ENCODE assay signal across 11 cellular contexts in the genomic region with DNA sequence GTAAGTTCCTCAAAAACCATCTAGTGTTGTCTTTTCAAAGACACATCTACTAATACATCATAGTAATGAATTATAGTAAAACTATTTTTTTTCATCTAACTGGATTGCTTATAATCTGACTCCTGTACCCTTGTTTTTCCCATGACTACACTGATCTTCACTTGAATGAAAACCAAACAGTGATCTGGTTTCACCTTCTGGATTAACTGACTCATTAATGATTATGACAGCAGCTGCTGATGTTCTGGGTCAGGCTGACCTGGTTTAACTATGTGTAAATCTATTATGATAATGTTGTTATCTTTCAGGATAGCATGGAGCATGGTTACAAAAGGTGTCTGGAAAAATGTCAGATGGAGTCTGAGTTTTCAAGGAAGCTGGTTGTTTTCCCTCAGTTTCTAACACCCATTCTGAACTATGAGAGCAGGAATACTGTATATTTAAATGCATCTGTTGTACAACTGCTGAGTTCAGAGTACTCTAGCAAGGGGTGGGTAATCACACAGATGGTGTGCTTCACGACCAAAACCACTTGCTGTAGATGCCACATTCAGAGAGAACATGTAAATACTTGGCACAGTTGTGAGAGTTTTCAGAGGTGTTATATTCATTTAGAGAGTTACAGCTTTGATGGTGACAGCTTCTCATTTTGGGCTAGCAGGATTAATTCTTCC.
DNase-seq lines count a peak whose midpoint lies in the region; ATAC-seq, FAIRE-seq and TF ChIP-seq lines count a peak whose summit lies in the region.
"Had no signal": no experiment of that assay in that cellular context is flagged by ENCODE, and none has a peak within 500 bp of the region (broad histone marks: within the 10 kb centered on the region; RNA-seq: fewer than 3 reads in every experiment).

No MANE protein-coding gene starts in this region.

- no peaks in the 10 kb centered on the region for H3K27me3 ChIP-seq in mammary epithelial cell (ENCODE audit: insufficient read depth, low read length)
- H3K27me3 ChIP-seq in astrocyte (ENCODE audit: insufficient read depth, low read length) = no peaks in the 10 kb centered on the region
- no peaks in the 10 kb centered on the region for H3K27me3 ChIP-seq in upper lobe of right lung
- H3K27me3 ChIP-seq: ovary had no signal

- in situ Hi-C loops in mammary epithelial cell (cut with MboI; ENCODE audit: low sequenced_read_pairs in 2 of 2) = no loop called here

- no peaks in the 10 kb centered on the region for H3K4me1 Mint-ChIP-seq in MCF 10A (ENCODE audit: insufficient read depth, unreplicated experiment)
- peaks cover 3% of the 10 kb centered on the region for H3K4me1 Mint-ChIP-seq in astrocyte (ENCODE audit: low read depth, unreplicated experiment)
- H3K4me1 Mint-ChIP-seq: central memory CD8-positive, alpha-beta T cell had no signal

- BruUV-seq in mammary epithelial cell (replicated peaks; lab: Mats Ljungman, UMichigan) = no TSS peak
- no TSS peak for BruUV-seq in MCF 10A (replicated peaks; lab: Mats Ljungman, UMichigan)

- H3K9me3 Mint-ChIP-seq in MCF 10A (ENCODE audit: unreplicated experiment) = peaks cover 10% of the 10 kb centered on the region
- peaks cover 2% of the 10 kb centered on the region for H3K9me3 Mint-ChIP-seq in astrocyte (ENCODE audit: unreplicated experiment)

- H4K20me1 ChIP-seq in mammary epithelial cell (ENCODE audit: insufficient read depth, low read length) (no peaks in the 10 kb centered on the region), astrocyte (ENCODE audit: insufficient read depth, low read length) (no peaks in the 10 kb centered on the region)

- 38% methylated on average over 1 of the region's 1 CpG for WGBS in mammary epithelial cell (ENCODE audit: low coverage, missing lambda C conversion rate)

- ATAC-seq in HG03196 (IDR thresholded peaks at IDR 0.05; ENCODE audit: unreplicated experiment) (peak; percentile 55), upper lobe of right lung (peak; percentile 42)

- dilution Hi-C loops in mammary epithelial cell (cut with HindIII; ENCODE audit: low sequenced_read_pairs) = no loop called here

- no peaks in the 10 kb centered on the region for H3K4me1 ChIP-seq in mammary epithelial cell (ENCODE audit: insufficient read depth, low read length)
- peaks cover 13% of the 10 kb centered on the region for H3K4me1 ChIP-seq in astrocyte (ENCODE audit: insufficient read depth, low read length)
- no peaks in the 10 kb centered on the region for H3K4me1 ChIP-seq in upper lobe of right lung

- no peak overlapping the region for H2AFZ ChIP-seq in mammary epithelial cell (ENCODE audit: low read depth, low read length)
- H2AFZ ChIP-seq in astrocyte (ENCODE audit: low read depth, low read length) = no peak overlapping the region

- H3K4me3 ChIP-seq in mammary epithelial cell (replicated peaks in 1 of 3; ENCODE audit: insufficient read depth in 1 of 3, low read depth in 2 of 3, low read length in 3 of 3) (no peak overlapping the region), astrocyte (ENCODE audit: insufficient read depth, low read depth, low read length) (no peak overlapping the region), upper lobe of right lung (no peak overlapping the region)
- H3K4me3 ChIP-seq: ovary had no signal

- no peak overlapping the region for H3K4me2 ChIP-seq in mammary epithelial cell (ENCODE audit: insufficient read depth, low read depth, low read length)
- H3K4me2 ChIP-seq in astrocyte (ENCODE audit: low read length) = peak overlapping the region; percentile 56

- H3K9ac ChIP-seq in mammary epithelial cell (ENCODE audit: insufficient read depth, low read length) = no peak overlapping the region
- peak overlapping the region; percentile 39 for H3K9ac ChIP-seq in astrocyte (ENCODE audit: low read length)

- no peaks in the 10 kb centered on the region for H3K36me3 Mint-ChIP-seq in MCF 10A (ENCODE audit: insufficient read depth, unreplicated experiment)
- H3K36me3 Mint-ChIP-seq in astrocyte (ENCODE audit: low read depth, unreplicated experiment) = no peaks in the 10 kb centered on the region

- POLR2A ChIA-PET in MCF 10A (lab: Yijun Ruan, JAX) (interaction anchor here (0.9 kb wide), 1 partner anchor 188 kb away, joined by 3 read pairs; no protein-coding TSS in a partner anchor), HEK293T (lab: Yijun Ruan, JAX) (no interaction called here)

- H3K27ac Mint-ChIP-seq in MCF 10A (ENCODE audit: low read depth, unreplicated experiment) = no peak overlapping the region
- no peak overlapping the region for H3K27ac Mint-ChIP-seq in astrocyte (ENCODE audit: unreplicated experiment)

- intact Hi-C loops in mammary epithelial cell (cut with micrococcal nuclease) = no loop called here
- intact Hi-C loops in MCF 10A (cut with micrococcal nuclease) = no loop called here
- intact Hi-C loops in upper lobe of right lung (cut with DNase I) = no loop called here

- CTCF ChIA-PET in mammary epithelial cell (lab: Charles Lee; ENCODE audit: low non-redundant PET) (no interaction called here), MCF 10A (lab: Yijun Ruan, JAX) (interaction anchor here (0.6 kb wide), 1 partner anchor 281 kb away, joined by 4 read pairs; no protein-coding TSS in a partner anchor), HEK293T (lab: Yijun Ruan, JAX) (no interaction called here)

- no peak overlapping the region for H3K27ac ChIP-seq in mammary epithelial cell (ENCODE audit: insufficient read depth, low read depth, low read length)
- peak overlapping the region; percentile 70 for H3K27ac ChIP-seq in astrocyte (ENCODE audit: low read depth, low read length)
- H3K27ac ChIP-seq in upper lobe of right lung = no peak overlapping the region
- H3K27ac ChIP-seq: ovary had no signal

- H3K27me3 Mint-ChIP-seq in MCF 10A (ENCODE audit: insufficient read depth, unreplicated experiment) (no peaks in the 10 kb centered on the region), astrocyte (ENCODE audit: low read depth, unreplicated experiment) (no peaks in the 10 kb centered on the region)
- H3K27me3 Mint-ChIP-seq: central memory CD8-positive, alpha-beta T cell had no signal

- no peaks in the 10 kb centered on the region for H3K79me2 ChIP-seq in mammary epithelial cell (ENCODE audit: insufficient read depth, low read length)
- no peaks in the 10 kb centered on the region for H3K79me2 ChIP-seq in astrocyte (ENCODE audit: insufficient read depth, low read length)

- H3K36me3 ChIP-seq in mammary epithelial cell (ENCODE audit: insufficient read depth, low read length) = no peaks in the 10 kb centered on the region
- no peaks in the 10 kb centered on the region for H3K36me3 ChIP-seq in astrocyte (ENCODE audit: insufficient read depth, low read length)
- H3K36me3 ChIP-seq in upper lobe of right lung = no peaks in the 10 kb centered on the region
- H3K36me3 ChIP-seq: ovary had no signal

- H3K4me3 Mint-ChIP-seq in MCF 10A (ENCODE audit: unreplicated experiment) (no peak overlapping the region), astrocyte (ENCODE audit: unreplicated experiment) (no peak overlapping the region)
- H3K4me3 Mint-ChIP-seq: central memory CD8-positive, alpha-beta T cell had no signal

- DNase-seq in mammary epithelial cell = peak; percentile 56
- no peak for DNase-seq in MCF 10A (ENCODE audit: unreplicated experiment)
- DNase-seq in astrocyte (ENCODE audit: low read depth) = peak; percentile 26
- DNase-seq in upper lobe of right lung = no peak
- DNase-seq in HEK293T (ENCODE audit: extremely low spot score) = no peak
- no peak for DNase-seq in mucosa of gallbladder (ENCODE audit: low spot score)
- DNase-seq in AG08395 (ENCODE audit: low spot score) = no peak
- DNase-seq: ovary had no signal

- no peak for FAIRE-seq in astrocyte (lab: Jason Lieb, UNC)
- FAIRE-seq: HTR-8/SVneo had no signal

- TF ChIP-seq CTCF in mammary epithelial cell (conservative IDR thresholded peaks at IDR 0.05 in 1 of 2, IDR thresholded peaks at IDR 0.05 in 1 of 2; ENCODE audit: extremely low read depth in 1 of 2, insufficient read depth in 1 of 2, low read depth in 1 of 2, low read length in 2 of 2) (no peak), MCF 10A (IDR thresholded peaks at IDR 0.05; ENCODE audit: unreplicated experiment) (no peak), astrocyte (IDR thresholded peaks at IDR 0.05; ENCODE audit: insufficient read depth, low read depth, low read length) (no peak), upper lobe of right lung (IDR thresholded peaks at IDR 0.05) (no peak)

- H3K9me3 ChIP-seq in mammary epithelial cell (replicated peaks; ENCODE audit: insufficient read depth, low read length) = no peaks in the 10 kb centered on the region
- peaks cover 5% of the 10 kb centered on the region for H3K9me3 ChIP-seq in astrocyte (ENCODE audit: insufficient read depth, low read depth, low read length)
- no peaks in the 10 kb centered on the region for H3K9me3 ChIP-seq in upper lobe of right lung
- H3K9me3 ChIP-seq: ovary had no signal

TF ChIP-seq in HEK293T, 16 proteins besides CTCF, POLR2A, EP300 and RAD21:
- TF ChIP-seq FOXK2 (IDR thresholded peaks at IDR 0.05) = no peak
- no peak for TF ChIP-seq L3MBTL2 (conservative IDR thresholded peaks at IDR 0.05)
- TF ChIP-seq HDGF (IDR thresholded peaks at IDR 0.05; ENCODE audit: borderline replicate concordance) = no peak
- TF ChIP-seq ARNT (IDR thresholded peaks at IDR 0.05) = no peak
- no peak for TF ChIP-seq ELF4 (IDR thresholded peaks at IDR 0.05)
- no peak for TF ChIP-seq SP1 (IDR thresholded peaks at IDR 0.05)
- TF ChIP-seq, protein P1, sequence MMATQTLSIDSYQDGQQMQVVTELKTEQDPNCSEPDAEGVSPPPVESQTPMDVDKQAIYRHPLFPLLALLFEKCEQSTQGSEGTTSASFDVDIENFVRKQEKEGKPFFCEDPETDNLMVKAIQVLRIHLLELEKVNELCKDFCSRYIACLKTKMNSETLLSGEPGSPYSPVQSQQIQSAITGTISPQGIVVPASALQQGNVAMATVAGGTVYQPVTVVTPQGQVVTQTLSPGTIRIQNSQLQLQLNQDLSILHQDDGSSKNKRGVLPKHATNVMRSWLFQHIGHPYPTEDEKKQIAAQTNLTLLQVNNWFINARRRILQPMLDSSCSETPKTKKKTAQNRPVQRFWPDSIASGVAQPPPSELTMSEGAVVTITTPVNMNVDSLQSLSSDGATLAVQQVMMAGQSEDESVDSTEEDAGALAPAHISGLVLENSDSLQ (IDR thresholded peaks at IDR 0.05) = no peak
- TF ChIP-seq FOXM1 (IDR thresholded peaks at IDR 0.05; ENCODE audit: borderline replicate concordance) = no peak
- TF ChIP-seq TARDBP (IDR thresholded peaks at IDR 0.05) = no peak
- TF ChIP-seq ZNF384 (IDR thresholded peaks at IDR 0.05) = no peak

Comparison
In these comparisons a context has a peak if more than half of its experiments do, and no peak if none do; other contexts are left out.
1. DNase-seq: peak in mammary epithelial cell (single experiment) and astrocyte (single experiment); none in MCF 10A (single experiment), upper lobe of right lung (single experiment), HEK293T (single experiment), mucosa of gallbladder (single experiment) and AG08395 (single experiment).